1 cellular context compared by ENCODE assay signal in the genomic region with DNA sequence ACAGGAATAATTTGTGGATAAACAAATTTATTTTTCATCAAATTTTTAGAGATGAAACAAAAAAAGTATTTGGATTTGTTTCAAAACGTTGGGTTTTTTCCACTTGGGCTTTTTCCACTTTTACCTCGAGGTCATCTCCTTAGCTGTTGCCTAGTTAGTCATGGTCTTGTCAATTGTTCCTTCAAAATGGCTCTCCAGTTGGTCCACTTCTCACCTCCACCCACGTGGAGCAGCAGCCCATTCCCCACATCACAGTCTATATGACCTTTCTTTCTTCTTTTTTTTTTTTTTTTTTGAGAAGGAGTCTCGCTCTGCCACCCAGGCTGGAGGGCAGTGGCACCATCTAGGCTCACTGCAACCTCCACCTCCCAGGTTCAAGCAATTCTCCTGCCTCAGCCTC.
TF ChIP-seq lines count a peak whose summit lies in the region.

No MANE protein-coding gene starts in this region.

TF ChIP-seq in HEK293, 187 proteins besides CTCF, POLR2A, EP300 and RAD21 (continued from another document):
- no peak for TF ChIP-seq GLI4 (tag by site-specific recombination; IDR thresholded peaks at IDR 0.05)
TF ChIP-seq in HEK293: peak in this region for 1.
